ENCODE assay signal across 8 cellular contexts in genomic region chr16:2213817-2214720, GRCh38. TPM values are rescaled to one million over a fixed set of nuclear protein-coding genes. Genes with fewer than 3 reads are reported as not detected.
DNase-seq lines count a peak whose midpoint lies in the region; ATAC-seq, FAIRE-seq and TF ChIP-seq lines count a peak whose summit lies in the region.

No MANE protein-coding gene starts in this region.

- TF ChIP-seq POLR2A in H54 (IDR thresholded peaks at IDR 0.05; ENCODE audit: low read depth, low read length) = no peak

- FAIRE-seq in H54 (lab: Jason Lieb, UNC) = no peak

- H3K36me3 Mint-ChIP-seq in activated T-helper 1 cell treated with anti-CD3 and anti-CD28 coated beads, Interleukin-12 subunit alpha, Interleukin-12 subunit beta, Interleukin-2, Interleukin-4 antibody, amounts not matched to agents 30 ng/mL and 10 ng/mL and 1 ng/mL, durations not matched to agents 14 hours and 24 hours and 36 hours (ENCODE audit: low read depth) = peaks cover 15% of the 10 kb centered on the region

- intact Hi-C loops in activated T-helper 1 cell treated with anti-CD3 and anti-CD28 coated beads, Interleukin-12 subunit alpha, Interleukin-12 subunit beta, Interleukin-2, Interleukin-4 antibody, amounts not matched to agents 30 ng/mL and 10 ng/mL and 1 ng/mL, durations not matched to agents 14 hours and 24 hours and 36 hours (cut with micrococcal nuclease) = loop anchor here (2.0 to 10.0 kb wide), 2 partner anchors 55 to 131 kb away; partner anchors contain the start of genes ABCA3 and RNPS1

- H3K27ac Mint-ChIP-seq in activated T-helper 1 cell treated with anti-CD3 and anti-CD28 coated beads, Interleukin-12 subunit alpha, Interleukin-12 subunit beta, Interleukin-2, Interleukin-4 antibody, amounts not matched to agents 30 ng/mL and 10 ng/mL and 1 ng/mL, durations not matched to agents 14 hours and 24 hours and 36 hours = peak overlapping the region; percentile 65

- peak overlapping the region; percentile 87 for H3K4me3 Mint-ChIP-seq in activated T-helper 1 cell treated with anti-CD3 and anti-CD28 coated beads, Interleukin-12 subunit alpha, Interleukin-12 subunit beta, Interleukin-2, Interleukin-4 antibody, amounts not matched to agents 30 ng/mL and 10 ng/mL and 1 ng/mL, durations not matched to agents 14 hours and 24 hours and 36 hours

- peaks cover 18% of the 10 kb centered on the region for H3K4me1 Mint-ChIP-seq in activated T-helper 1 cell treated with anti-CD3 and anti-CD28 coated beads, Interleukin-12 subunit alpha, Interleukin-12 subunit beta, Interleukin-2, Interleukin-4 antibody, amounts not matched to agents 30 ng/mL and 10 ng/mL and 1 ng/mL, durations not matched to agents 14 hours and 24 hours and 36 hours (ENCODE audit: low read depth)

- no peaks in the 10 kb centered on the region for H3K27me3 Mint-ChIP-seq in activated T-helper 1 cell treated with anti-CD3 and anti-CD28 coated beads, Interleukin-12 subunit alpha, Interleukin-12 subunit beta, Interleukin-2, Interleukin-4 antibody, amounts not matched to agents 30 ng/mL and 10 ng/mL and 1 ng/mL, durations not matched to agents 14 hours and 24 hours and 36 hours (ENCODE audit: insufficient read depth)

- peak in 2 of 3 experiments; percentile 41 to 79 for DNase-seq in NCI-H1417 (lab: John Stamatoyannopoulos, UW)
- DNase-seq in NCI-H1417 treated with DMSO at 0.1 percent for 48 hours (lab: John Stamatoyannopoulos, UW) = no peak
- no peak for DNase-seq in activated T-helper 1 cell treated with anti-CD3 and anti-CD28 coated beads, Interleukin-12 subunit alpha, Interleukin-12 subunit beta, Interleukin-2, Interleukin-4 antibody, amounts not matched to agents 30 ng/mL and 10 ng/mL and 1 ng/mL, durations not matched to agents 14 hours and 24 hours and 36 hours (ENCODE audit: low spot score)
- DNase-seq in iris pigment epithelial cell (ENCODE audit: low read depth) = peak; percentile 18
- DNase-seq in superior temporal gyrus (ENCODE audit: extremely low spot score) = peak; percentile 12
- DNase-seq in H54 (ENCODE audit: insufficient read length, low spot score) = no peak
- no peak for DNase-seq in Kasumi-1 (lab: John Stamatoyannopoulos, UW)

- no peaks in the 10 kb centered on the region for H3K9me3 Mint-ChIP-seq in activated T-helper 1 cell treated with anti-CD3 and anti-CD28 coated beads, Interleukin-12 subunit alpha, Interleukin-12 subunit beta, Interleukin-2, Interleukin-4 antibody, amounts not matched to agents 30 ng/mL and 10 ng/mL and 1 ng/mL, durations not matched to agents 14 hours and 24 hours and 36 hours

- peak; percentile 9 for ATAC-seq in HG03045 (IDR thresholded peaks at IDR 0.05; ENCODE audit: unreplicated experiment)

RNA-seq across cellular contexts. Expression of gene PGP, which starts 0.6 kb away (rescaled TPM):
- 37.2 and 37.7 TPM in 2 replicates for total RNA-seq in activated T-helper 1 cell treated with anti-CD3 and anti-CD28 coated beads, Interleukin-12 subunit alpha, Interleukin-12 subunit beta, Interleukin-2, Interleukin-4 antibody, amounts not matched to agents 30 ng/mL and 10 ng/mL and 1 ng/mL, durations not matched to agents 14 hours and 24 hours and 36 hours

RNA-seq across cellular contexts. Expression of gene BRICD5, which starts 3.4 kb away (rescaled TPM):
- total RNA-seq in activated T-helper 1 cell treated with anti-CD3 and anti-CD28 coated beads, Interleukin-12 subunit alpha, Interleukin-12 subunit beta, Interleukin-2, Interleukin-4 antibody, amounts not matched to agents 30 ng/mL and 10 ng/mL and 1 ng/mL, durations not matched to agents 14 hours and 24 hours and 36 hours = 24.7 and 25.1 TPM in 2 replicates

RNA-seq across cellular contexts. Expression of gene MLST8, which starts 8.8 kb away (rescaled TPM):
- total RNA-seq in activated T-helper 1 cell treated with anti-CD3 and anti-CD28 coated beads, Interleukin-12 subunit alpha, Interleukin-12 subunit beta, Interleukin-2, Interleukin-4 antibody, amounts not matched to agents 30 ng/mL and 10 ng/mL and 1 ng/mL, durations not matched to agents 14 hours and 24 hours and 36 hours = 57.0 and 61.9 TPM in 2 replicates

RNA-seq across cellular contexts. Expression of gene E4F1, which starts 9.3 kb away (rescaled TPM):
- total RNA-seq in activated T-helper 1 cell treated with anti-CD3 and anti-CD28 coated beads, Interleukin-12 subunit alpha, Interleukin-12 subunit beta, Interleukin-2, Interleukin-4 antibody, amounts not matched to agents 30 ng/mL and 10 ng/mL and 1 ng/mL, durations not matched to agents 14 hours and 24 hours and 36 hours = 35.6 and 37.4 TPM in 2 replicates

RNA-seq across cellular contexts. Expression of gene CASKIN1, which starts 17.7 kb away (rescaled TPM):
- total RNA-seq in activated T-helper 1 cell treated with anti-CD3 and anti-CD28 coated beads, Interleukin-12 subunit alpha, Interleukin-12 subunit beta, Interleukin-2, Interleukin-4 antibody, amounts not matched to agents 30 ng/mL and 10 ng/mL and 1 ng/mL, durations not matched to agents 14 hours and 24 hours and 36 hours = 1.0 and 1.2 TPM in 2 replicates

Comparison
In these comparisons a context has a peak if more than half of its experiments do, and no peak if none do; other contexts are left out.
1. DNase-seq: peak in NCI-H1417 (2 of 3), iris pigment epithelial cell (single experiment) and superior temporal gyrus (single experiment); none in NCI-H1417 treated with DMSO at 0.1 percent for 48 hours (single experiment), activated T-helper 1 cell treated with anti-CD3 and anti-CD28 coated beads, Interleukin-12 subunit alpha, Interleukin-12 subunit beta, Interleukin-2, Interleukin-4 antibody, amounts not matched to agents 30 ng/mL and 10 ng/mL and 1 ng/mL, durations not matched to agents 14 hours and 24 hours and 36 hours (single experiment), H54 (single experiment) and Kasumi-1 (0 of 2).